10 cellular contexts compared by ENCODE assay signal in the genomic region with DNA sequence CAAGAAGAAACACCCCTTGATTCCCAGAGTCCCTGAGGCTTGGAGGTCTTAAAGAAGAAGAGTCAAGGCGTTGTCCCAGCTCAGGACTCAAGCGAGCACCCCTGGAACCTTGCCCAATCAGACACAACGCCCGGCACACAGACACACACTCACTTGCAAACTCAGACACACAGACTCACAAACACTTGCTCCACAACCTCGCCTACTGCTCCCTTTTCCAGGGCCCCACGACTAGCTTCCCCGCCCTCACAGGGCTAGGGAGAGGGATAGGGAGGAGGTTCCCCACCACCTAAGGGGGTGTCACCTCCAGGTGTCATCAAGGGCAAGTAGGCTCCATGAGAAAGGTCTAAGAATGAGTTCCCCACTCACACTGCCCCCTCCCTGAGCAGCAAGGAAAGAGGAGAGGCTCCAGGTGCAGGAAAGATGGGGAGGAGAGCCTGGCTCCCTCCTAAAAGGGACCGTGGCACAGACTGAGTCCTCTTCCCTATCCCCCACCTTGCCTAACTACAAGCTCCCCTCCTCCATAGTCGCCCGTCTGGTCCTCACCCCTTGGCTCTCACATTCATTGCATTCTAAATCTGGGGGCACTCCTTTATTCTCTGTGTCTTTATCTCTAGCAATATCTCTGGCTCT. TPM values are rescaled to one million over a fixed set of nuclear protein-coding genes. Genes with fewer than 3 reads are reported as not detected.
DNase-seq lines count a peak whose midpoint lies in the region; ATAC-seq, FAIRE-seq and TF ChIP-seq lines count a peak whose summit lies in the region.
"Had no signal": no experiment of that assay in that cellular context is flagged by ENCODE, and none has a peak within 500 bp of the region (broad histone marks: within the 10 kb centered on the region; RNA-seq: fewer than 3 reads in every experiment).

No MANE protein-coding gene starts in this region.

- H3K9me3 Mint-ChIP-seq in CD14-positive monocyte = peaks cover 0 to 20% (median 12%) of the 10 kb centered on the region in 7 donors
- H3K9me3 Mint-ChIP-seq in natural killer cell = no peaks in the 10 kb centered on the region

- POLR2A ChIA-PET in K562 (lab: Yijun Ruan, JAX) = interaction anchor here (0.8 kb wide), 1 partner anchor 43 kb away, joined by 3 read pairs; no protein-coding TSS in a partner anchor

- H3K27me3 ChIP-seq in K562 (ENCODE audit: control insufficient read depth in 2 of 2, insufficient read depth in 2 of 2, low read length in 2 of 2) = 0 out of 5 replicates have a peak, but pooled peaks cover 0 to 5% of the 10 kb centered on the region in 2 experiments

- ATAC-seq in K562 (peak; percentile 5; the same call in 2 of the 3 replicates), natural killer cell (no peak), GM18907 (IDR thresholded peaks at IDR 0.05; ENCODE audit: unreplicated experiment) (no peak)

- H3K36me3 ChIP-seq in K562 (ENCODE audit: control insufficient read depth, insufficient read depth, low read length) = no peaks in the 10 kb centered on the region

- WGBS in K562 (ENCODE audit: insufficient coverage, low coverage, missing lambda C conversion rate) = 37% methylated on average over 10 of the region's 10 CpGs

- no peak for DNase-seq in CD14-positive monocyte (ENCODE audit: low spot score)
- no peak for DNase-seq in HFF-Myc (ENCODE audit: extremely low read depth, low read depth)
- DNase-seq in K562 (ENCODE audit: extremely low read depth in 1 of 4, low spot score in 3 of 4) = peak in 2 of 4 experiments; percentile 23 to 31
- DNase-seq in natural killer cell = no peak
- no peak for DNase-seq in SK-N-DZ (ENCODE audit: low spot score)
- no peak for DNase-seq in activated CD4-positive, alpha-beta T cell treated with anti-CD3 and anti-CD28 coated beads, Interleukin-2, amount 50 U/mL, for 4 hours
- no peak for DNase-seq in NCI-H2227 (lab: John Stamatoyannopoulos, UW; ENCODE audit: unreplicated experiment)
- DNase-seq: NCI-H1436 treated with DMSO at 0.1 percent for 48 hours had no signal

- H3K4me3 ChIP-seq in HFF-Myc (replicated peaks; ENCODE audit: low read depth, low read length) (peak overlapping the region; percentile 35), K562 (peak overlapping the region; percentile 42)

- peaks cover 9 to 53% of the 10 kb centered on the region in 2 experiments; a peak in 4 of 5 replicates for H3K4me1 ChIP-seq in K562 (replicated peaks in 1 of 2; ENCODE audit: control insufficient read depth in 2 of 2, insufficient read depth in 2 of 2, low read length in 2 of 2)

- no peak for TF ChIP-seq CTCF in CD14-positive monocyte (IDR thresholded peaks at IDR 0.05)
- TF ChIP-seq CTCF in HFF-Myc (IDR thresholded peaks at IDR 0.05; ENCODE audit: low read depth, low read length, missing control alignments) = no peak
- TF ChIP-seq CTCF in K562 (IDR thresholded peaks at IDR 0.05 in 2 of 3, conservative IDR thresholded peaks at IDR 0.05 in 1 of 3; ENCODE audit: insufficient read depth in 2 of 3, low read depth in 1 of 3, low read length in 3 of 3) = no peak
- TF ChIP-seq CTCF in natural killer cell (IDR thresholded peaks at IDR 0.05) = no peak

- H3K9me1 ChIP-seq in K562 (ENCODE audit: control insufficient read depth, insufficient read depth, low read length) = no peaks in the 10 kb centered on the region

- no peak for FAIRE-seq in K562 (lab: Jason Lieb, UNC)

- in situ Hi-C loops in K562 (cut with MboI) = no loop called here

- H3K36me3 Mint-ChIP-seq in CD14-positive monocyte (peaks cover 3 to 14% of the 10 kb centered on the region in 2 donors), natural killer cell (no peaks in the 10 kb centered on the region)

- H3K4me1 Mint-ChIP-seq in CD14-positive monocyte (peaks cover 45% of the 10 kb centered on the region), natural killer cell (peaks cover 29 to 42% of the 10 kb centered on the region in 2 donors)

- H3K27me3 Mint-ChIP-seq in CD14-positive monocyte (ENCODE audit: low read depth in 3 of 3) (peaks cover 67 to 80% (median 67%) of the 10 kb centered on the region in 3 donors), natural killer cell (ENCODE audit: low read depth in 2 of 2) (peaks cover 19 to 28% of the 10 kb centered on the region in 2 donors)

- peak overlapping the region; percentile 54 to 90; a peak in 3 of 4 replicates for H3K9ac ChIP-seq in K562 (ENCODE audit: insufficient read depth in 1 of 2, low read depth in 2 of 2, low read length in 2 of 2)

- no peaks in the 10 kb centered on the region for H3K9me3 ChIP-seq in K562 (replicated peaks; ENCODE audit: control insufficient read depth, insufficient read depth, low read depth, low read length)

- BruUV-seq in K562 (replicated peaks; lab: Mats Ljungman, UMichigan) = TSS peak; percentile 76

- H3K4me3 Mint-ChIP-seq in CD14-positive monocyte = peak overlapping the region; percentile 68 to 76
- H3K4me3 Mint-ChIP-seq in natural killer cell = peak overlapping the region; percentile 39

- no peak overlapping the region for H3K27ac ChIP-seq in K562 (ENCODE audit: extremely low read depth, low read depth, low read length)

- TF ChIP-seq RAD21 in K562 (CRISPR knock-in tag; conservative IDR thresholded peaks at IDR 0.05 in 1 of 2, IDR thresholded peaks at IDR 0.05 in 1 of 2) = no peak

- no peaks in the 10 kb centered on the region; the same call in 1 of the 2 replicates for H4K20me1 ChIP-seq in K562 (replicated peaks; ENCODE audit: control insufficient read depth, insufficient read depth, low read length)

- CTCF ChIA-PET in K562 (lab: Yijun Ruan, JAX; ENCODE audit: low intra/inter-chr PET ratio) = interaction anchor here (0.7 kb wide), 1 partner anchor 35 kb away, joined by 3 read pairs; no protein-coding TSS in a partner anchor

- TF ChIP-seq POLR2A in K562 (conservative IDR thresholded peaks at IDR 0.05) = no peak

- H3K27ac Mint-ChIP-seq in CD14-positive monocyte (peak overlapping the region in 1 of 7 donors; percentile 57), natural killer cell (peak overlapping the region in 1 of 2 donors; percentile 44)

- no peak for TF ChIP-seq EP300 in K562 (IDR thresholded peaks at IDR 0.05; ENCODE audit: low read length)

- H3K79me2 ChIP-seq in K562 (ENCODE audit: control insufficient read depth, insufficient read depth, low read length) = no peaks in the 10 kb centered on the region

- H3K4me2 ChIP-seq in K562 (ENCODE audit: insufficient read depth, low read length) = peak overlapping the region; percentile 83

- peak overlapping the region; percentile 93 for H2AFZ ChIP-seq in K562 (ENCODE audit: low read depth, low read length)

- intact Hi-C loops in CD14-positive monocyte (cut with micrococcal nuclease) (loop anchor here in 1 of 2 donors (10.0 kb wide), 1 partner anchor 116 kb away; a partner anchor contains a TSS), K562 (cut with micrococcal nuclease) (loop anchor here (10.0 kb wide), 1 partner anchor 374 kb away; a partner anchor contains a TSS), natural killer cell (cut with micrococcal nuclease) (loop anchor here (10.0 kb wide), 1 partner anchor 46 kb away; a partner anchor contains a TSS)

RNA-seq across cellular contexts. Expression of a gene that starts 0.7 kb away (rescaled TPM):
- polyA plus RNA-seq in CD14-positive monocyte (not detected), K562 (2011; rRNA removed) (1.8 and 2.2 TPM in 2 replicates), K562 (2014; fragmentation: Illumina TruSeq; extraction: Trizol) (1.8 and 1.9 TPM in 2 replicates), K562 (2014; fragmentation: Nextera tagmentation; extraction: Ambion mirVana) (under 1 TPM; 0.25 to 0.31 TPM), K562 (2014; rRNA removed) (0.91 and 2.3 TPM in 2 replicates)
- total RNA-seq in K562 (2011; cell fraction: chromatin; rRNA removed; ENCODE audit: low replicate concordance) = 2.0 and 6.4 TPM in 2 replicates
- total RNA-seq in K562 (2011; cell fraction: nucleolus; rRNA removed) = 4.9 and 7.2 TPM in 2 replicates
- total RNA-seq in K562 (2011; cell fraction: nucleoplasm; rRNA removed) = 5.2 and 7.3 TPM in 2 replicates
- total RNA-seq in K562 (2014; rRNA removed) (2.1 and 2.4 TPM in 2 replicates), K562 (2014; rRNA removed; fragmentation: Illumina TruSeq; extraction: Trizol) (1.2 and 1.3 TPM in 2 replicates), K562 (2015; rRNA removed; fragmentation: Illumina TruSeq; extraction: Trizol) (0.53 and 0.69 TPM in 2 replicates), K562 (2021) (2.4 and 2.6 TPM in 2 replicates), natural killer cell (1 to 10 TPM; 7.9 to 10.0 (median 8.2) TPM)
- polyA plus RNA-seq in K562 (2011; cell fraction: cytosol; rRNA removed) = 1.6 and 4.7 TPM in 2 replicates
- 2.0 and 3.0 TPM in 2 replicates for polyA plus RNA-seq in K562 (2011; cell fraction: nucleus; rRNA removed)
- polyA plus RNA-seq in K562 (2012) = 0.69 and 1.0 TPM in 2 replicates
- 1.0 and 1.4 TPM in 2 replicates for polyA minus RNA-seq in K562 (2011; rRNA and poly(A)+ RNA removed)
- polyA minus RNA-seq in K562 (2011; cell fraction: cytosol; rRNA and poly(A)+ RNA removed) = 1.2 and 2.3 TPM in 2 replicates
- 2.0 and 2.6 TPM in 2 replicates for polyA minus RNA-seq in K562 (2011; cell fraction: nucleus; rRNA and poly(A)+ RNA removed)
- polyA plus RNA-seq in SK-N-DZ (2014; cell fraction: cytosol; rRNA removed) = 0.07 TPM in 1 of 2 replicates, not detected in the other
- polyA plus RNA-seq in SK-N-DZ (2014; cell fraction: nucleus; rRNA removed) = 0.08 TPM in 1 of 2 replicates, not detected in the other

RNA-seq across cellular contexts. Expression of a gene that starts 7.3 kb away (rescaled TPM):
- polyA plus RNA-seq in CD14-positive monocyte (not detected), K562 (2011; rRNA removed) (not detected in 2 replicates), K562 (2014; fragmentation: Illumina TruSeq; extraction: Trizol) (not detected in 2 replicates), K562 (2014; fragmentation: Nextera tagmentation; extraction: Ambion mirVana) (not detected), K562 (2014; rRNA removed) (0.38 TPM in 1 of 2 replicates, not detected in the other)
- total RNA-seq in K562 (2011; cell fraction: chromatin; rRNA removed; ENCODE audit: low replicate concordance) = not detected in 2 replicates
- total RNA-seq in K562 (2011; cell fraction: nucleolus; rRNA removed) = not detected in 2 replicates
- total RNA-seq in K562 (2011; cell fraction: nucleoplasm; rRNA removed) = not detected in 2 replicates
- total RNA-seq in K562 (2014; rRNA removed) (not detected in 2 replicates), K562 (2014; rRNA removed; fragmentation: Illumina TruSeq; extraction: Trizol) (not detected in 2 replicates), K562 (2015; rRNA removed; fragmentation: Illumina TruSeq; extraction: Trizol) (not detected in 2 replicates), K562 (2021) (not detected in 2 replicates), natural killer cell (1 to 10 TPM; 1.1 to 2.0 (median 1.7) TPM)
- polyA plus RNA-seq in K562 (2011; cell fraction: cytosol; rRNA removed) = not detected in 2 replicates
- not detected in 2 replicates for polyA plus RNA-seq in K562 (2011; cell fraction: nucleus; rRNA removed)
- polyA plus RNA-seq in K562 (2012) = not detected in 2 replicates
- polyA minus RNA-seq in K562 (2011; rRNA and poly(A)+ RNA removed) = not detected in 2 replicates
- not detected in 2 replicates for polyA minus RNA-seq in K562 (2011; cell fraction: cytosol; rRNA and poly(A)+ RNA removed)
- not detected in 2 replicates for polyA minus RNA-seq in K562 (2011; cell fraction: nucleus; rRNA and poly(A)+ RNA removed)
- polyA plus RNA-seq in SK-N-DZ (2014; cell fraction: cytosol; rRNA removed) = not detected in 2 replicates
- not detected in 2 replicates for polyA plus RNA-seq in SK-N-DZ (2014; cell fraction: nucleus; rRNA removed)
- total RNA-seq: SK-MEL-5 had no signal

RNA-seq across cellular contexts. Expression of a gene that starts 13.5 kb away (rescaled TPM):
- polyA plus RNA-seq in CD14-positive monocyte (10 to 100 TPM; 56.5 to 58.4 TPM), K562 (2011; rRNA removed) (126 and 170 TPM in 2 replicates), K562 (2014; fragmentation: Illumina TruSeq; extraction: Trizol) (85.5 and 90.9 TPM in 2 replicates), K562 (2014; fragmentation: Nextera tagmentation; extraction: Ambion mirVana) (1 to 10 TPM; 5.9 to 7.4 TPM), K562 (2014; rRNA removed) (68.6 and 76.7 TPM in 2 replicates)
- 131 and 142 TPM in 2 replicates for total RNA-seq in K562 (2011; cell fraction: chromatin; rRNA removed; ENCODE audit: low replicate concordance)
- total RNA-seq in K562 (2011; cell fraction: nucleolus; rRNA removed) = 50.7 and 57.0 TPM in 2 replicates
- 82.6 and 115 TPM in 2 replicates for total RNA-seq in K562 (2011; cell fraction: nucleoplasm; rRNA removed)
- total RNA-seq in K562 (2014; rRNA removed) (45.8 and 62.4 TPM in 2 replicates), K562 (2014; rRNA removed; fragmentation: Illumina TruSeq; extraction: Trizol) (53.7 and 56.2 TPM in 2 replicates), K562 (2015; rRNA removed; fragmentation: Illumina TruSeq; extraction: Trizol) (64.4 and 64.9 TPM in 2 replicates), K562 (2021) (130 and 132 TPM in 2 replicates), natural killer cell (100 to 1,000 TPM in 1 of 3 donors, 10 to 100 TPM in 2; 80.7 to 114 (median 88.4) TPM)
- 111 and 156 TPM in 2 replicates for polyA plus RNA-seq in K562 (2011; cell fraction: cytosol; rRNA removed)
- 78.0 and 79.8 TPM in 2 replicates for polyA plus RNA-seq in K562 (2011; cell fraction: nucleus; rRNA removed)
- 85.5 and 106 TPM in 2 replicates for polyA plus RNA-seq in K562 (2012)
- 136 and 155 TPM in 2 replicates for polyA minus RNA-seq in K562 (2011; rRNA and poly(A)+ RNA removed)
- 46.3 and 59.6 TPM in 2 replicates for polyA minus RNA-seq in K562 (2011; cell fraction: cytosol; rRNA and poly(A)+ RNA removed)
- 21.4 and 33.9 TPM in 2 replicates for polyA minus RNA-seq in K562 (2011; cell fraction: nucleus; rRNA and poly(A)+ RNA removed)
- 50.5 and 67.3 TPM in 2 replicates for polyA plus RNA-seq in SK-N-DZ (2014; cell fraction: cytosol; rRNA removed)
- 28.8 and 38.4 TPM in 2 replicates for polyA plus RNA-seq in SK-N-DZ (2014; cell fraction: nucleus; rRNA removed)

RNA-seq across cellular contexts. Expression of a gene that starts 28.4 kb away (rescaled TPM):
- polyA plus RNA-seq in CD14-positive monocyte (not detected), K562 (2011; rRNA removed) (0.31 and 0.42 TPM in 2 replicates), K562 (2014; fragmentation: Illumina TruSeq; extraction: Trizol) (1.6 and 1.9 TPM in 2 replicates), K562 (2014; fragmentation: Nextera tagmentation; extraction: Ambion mirVana) (under 1 TPM; 0.03 to 0.13 TPM), K562 (2014; rRNA removed) (2.2 and 2.4 TPM in 2 replicates)
- total RNA-seq in K562 (2011; cell fraction: chromatin; rRNA removed; ENCODE audit: low replicate concordance) = 1.2 and 2.3 TPM in 2 replicates
- total RNA-seq in K562 (2011; cell fraction: nucleolus; rRNA removed) = 1.7 TPM in 2 replicates
- total RNA-seq in K562 (2011; cell fraction: nucleoplasm; rRNA removed) = 0.92 and 1.0 TPM in 2 replicates
- total RNA-seq in K562 (2014; rRNA removed) (2.5 and 3.6 TPM in 2 replicates), K562 (2014; rRNA removed; fragmentation: Illumina TruSeq; extraction: Trizol) (0.99 and 1.4 TPM in 2 replicates), K562 (2015; rRNA removed; fragmentation: Illumina TruSeq; extraction: Trizol) (2.3 and 2.5 TPM in 2 replicates), K562 (2021) (3.4 and 3.6 TPM in 2 replicates), natural killer cell (1 to 10 TPM; 1.1 to 3.4 (median 1.4) TPM)
- polyA plus RNA-seq in K562 (2011; cell fraction: cytosol; rRNA removed) = 0.31 and 0.69 TPM in 2 replicates
- 0.53 and 1.2 TPM in 2 replicates for polyA plus RNA-seq in K562 (2011; cell fraction: nucleus; rRNA removed)
- 0.55 and 1.8 TPM in 2 replicates for polyA plus RNA-seq in K562 (2012)
- 0.24 and 0.70 TPM in 2 replicates for polyA minus RNA-seq in K562 (2011; rRNA and poly(A)+ RNA removed)
- 0.64 and 0.76 TPM in 2 replicates for polyA minus RNA-seq in K562 (2011; cell fraction: cytosol; rRNA and poly(A)+ RNA removed)
- 0.56 and 0.81 TPM in 2 replicates for polyA minus RNA-seq in K562 (2011; cell fraction: nucleus; rRNA and poly(A)+ RNA removed)
- polyA plus RNA-seq in SK-N-DZ (2014; cell fraction: cytosol; rRNA removed) = 3.6 and 4.4 TPM in 2 replicates
- 6.4 and 11.4 TPM in 2 replicates for polyA plus RNA-seq in SK-N-DZ (2014; cell fraction: nucleus; rRNA removed)

RNA-seq across cellular contexts. Expression of a gene that starts 45.5 kb away (rescaled TPM):
- polyA plus RNA-seq in CD14-positive monocyte = 1 to 10 TPM; 1.5 to 2.2 TPM
- total RNA-seq in K562 (2011; cell fraction: chromatin; rRNA removed; ENCODE audit: low replicate concordance) = 49.5 and 66.4 TPM in 2 replicates
- 31.7 and 34.0 TPM in 2 replicates for total RNA-seq in K562 (2011; cell fraction: nucleolus; rRNA removed)
- 46.3 and 64.2 TPM in 2 replicates for total RNA-seq in K562 (2011; cell fraction: nucleoplasm; rRNA removed)
- total RNA-seq in K562 (2014; rRNA removed) = 2.3 TPM in 2 replicates
- 5.4 and 6.6 TPM in 2 replicates for total RNA-seq in K562 (2014; rRNA removed; fragmentation: Illumina TruSeq; extraction: Trizol)
- 5.8 TPM in 2 replicates for total RNA-seq in K562 (2015; rRNA removed; fragmentation: Illumina TruSeq; extraction: Trizol)
- 6.8 and 7.4 TPM in 2 replicates for total RNA-seq in K562 (2021)
- 7.8 and 9.1 TPM in 2 replicates for polyA plus RNA-seq in K562 (2011; rRNA removed)
- polyA plus RNA-seq in K562 (2011; cell fraction: cytosol; rRNA removed) = 4.4 and 4.5 TPM in 2 replicates
- polyA plus RNA-seq in K562 (2011; cell fraction: nucleus; rRNA removed) = 24.8 and 36.7 TPM in 2 replicates
- polyA plus RNA-seq in K562 (2012) = 5.0 and 5.9 TPM in 2 replicates
- 5.3 and 5.6 TPM in 2 replicates for polyA plus RNA-seq in K562 (2014; fragmentation: Illumina TruSeq; extraction: Trizol)
- polyA plus RNA-seq in K562 (2014; fragmentation: Nextera tagmentation; extraction: Ambion mirVana) = 1 to 10 TPM; 1.6 to 3.3 TPM
- 7.4 and 8.2 TPM in 2 replicates for polyA plus RNA-seq in K562 (2014; rRNA removed)
- 7.7 and 7.9 TPM in 2 replicates for polyA minus RNA-seq in K562 (2011; rRNA and poly(A)+ RNA removed)
- 4.7 and 5.7 TPM in 2 replicates for polyA minus RNA-seq in K562 (2011; cell fraction: cytosol; rRNA and poly(A)+ RNA removed)
- polyA minus RNA-seq in K562 (2011; cell fraction: nucleus; rRNA and poly(A)+ RNA removed) = 8.1 and 10.2 TPM in 2 replicates
- total RNA-seq in natural killer cell = 100 to 1,000 TPM; 156 to 228 (median 218) TPM
- polyA plus RNA-seq in SK-N-DZ (2014; cell fraction: cytosol; rRNA removed) = 4.9 and 8.8 TPM in 2 replicates
- polyA plus RNA-seq in SK-N-DZ (2014; cell fraction: nucleus; rRNA removed) = 23.0 and 35.3 TPM in 2 replicates
